Comparison of ENCODE assay signal across 20 cellular contexts in genomic region chr1:156026588-156026987, GRCh38. TPM values are rescaled to one million over a fixed set of nuclear protein-coding genes. Genes with fewer than 3 reads are reported as not detected.
"Had no signal": no experiment of that assay in that cellular context is flagged by ENCODE, and none has a peak within 500 bp of the region (broad histone marks: within the 10 kb centered on the region; RNA-seq: fewer than 3 reads in every experiment).

No MANE protein-coding gene starts in this region.

- H3K4me2 ChIP-seq: SK-N-SH had no signal

- DNase-seq: activated gamma-delta T cell, NCI-H1048, NCI-H1105 treated with DMSO at 0.1 percent for 48 hours, NCI-H2081 treated with DMSO at 0.1 percent for 48 hours, NCI-H226, NCI-H446 treated with DMSO at 0.1 percent for 48 hours, PC-3 had no signal

- H3K27ac ChIP-seq: ascending aorta, cardiac muscle cell, coronary artery, Peyer's patch, SJSA1 had no signal

- H3K9me3 Mint-ChIP-seq: activated CD4-positive, alpha-beta memory T cell treated with anti-CD3 and anti-CD28 coated beads for 36 hours; activated CD4-positive, alpha-beta T cell treated with anti-CD3 and anti-CD28 coated beads, Interleukin-2, amount 10 ng/mL, durations not matched to agents 7 days and 5 days; activated T-helper 2 cell treated with anti-CD3 and anti-CD28 coated beads, Interferon-gamma antibody, Interleukin-2, Interleukin-4, amounts not matched to agents 10 μg/mL and 5 μg/mL and 100 μg/mL, durations not matched to agents 14 hours and 24 hours and 36 hours; central memory CD8-positive, alpha-beta T cell; T-helper 1 cell treated with Interleukin-12 subunit alpha and Interleukin-12 subunit beta and Interleukin-4 antibody, amounts not matched to agents 30 μg/mL and 1 μg/mL, for 36 hours; T-helper 2 cell treated with Interferon-gamma antibody and Interleukin-4, amounts not matched to agents 5 μg/mL and 100 μg/mL, for 36 hours had no signal

- H3K27me3 ChIP-seq: ascending aorta, cardiac muscle cell, Peyer's patch, SJSA1 had no signal

- H3K4me3 Mint-ChIP-seq: activated CD4-positive, alpha-beta memory T cell treated with anti-CD3 and anti-CD28 coated beads for 36 hours; activated CD4-positive, alpha-beta T cell treated with anti-CD3 and anti-CD28 coated beads, Interleukin-2, amount 10 ng/mL, durations not matched to agents 7 days and 5 days; activated naive CD8-positive, alpha-beta T cell; central memory CD8-positive, alpha-beta T cell; T-helper 1 cell treated with Interleukin-12 subunit alpha and Interleukin-12 subunit beta and Interleukin-4 antibody, amounts not matched to agents 30 μg/mL and 1 μg/mL, for 36 hours; T-helper 2 cell treated with Interferon-gamma antibody and Interleukin-4, amounts not matched to agents 5 μg/mL and 100 μg/mL, for 36 hours had no signal

- H3K27ac Mint-ChIP-seq: activated CD4-positive, alpha-beta memory T cell treated with anti-CD3 and anti-CD28 coated beads for 36 hours; activated CD4-positive, alpha-beta T cell treated with anti-CD3 and anti-CD28 coated beads, Interleukin-2, amount 10 ng/mL, durations not matched to agents 7 days and 5 days; activated naive CD8-positive, alpha-beta T cell; activated T-helper 2 cell treated with anti-CD3 and anti-CD28 coated beads, Interferon-gamma antibody, Interleukin-2, Interleukin-4, amounts not matched to agents 10 μg/mL and 5 μg/mL and 100 μg/mL, durations not matched to agents 14 hours and 24 hours and 36 hours; T-helper 1 cell treated with Interleukin-12 subunit alpha and Interleukin-12 subunit beta and Interleukin-4 antibody, amounts not matched to agents 30 μg/mL and 1 μg/mL, for 36 hours; T-helper 2 cell treated with Interferon-gamma antibody and Interleukin-4, amounts not matched to agents 5 μg/mL and 100 μg/mL, for 36 hours had no signal

- H3K36me3 Mint-ChIP-seq: activated CD4-positive, alpha-beta memory T cell treated with anti-CD3 and anti-CD28 coated beads for 36 hours; activated naive CD8-positive, alpha-beta T cell had no signal

- H3K9me3 ChIP-seq: ascending aorta, Peyer's patch, SJSA1, SK-N-SH had no signal

- H3K27me3 Mint-ChIP-seq: activated CD4-positive, alpha-beta memory T cell treated with anti-CD3 and anti-CD28 coated beads for 36 hours; activated CD4-positive, alpha-beta T cell treated with anti-CD3 and anti-CD28 coated beads, Interleukin-2, amount 10 ng/mL, durations not matched to agents 7 days and 5 days; activated naive CD8-positive, alpha-beta T cell; central memory CD8-positive, alpha-beta T cell had no signal

- H3K4me3 ChIP-seq: ascending aorta, cardiac muscle cell, coronary artery, Peyer's patch, SJSA1 had no signal

- H3K36me3 ChIP-seq: ascending aorta, cardiac muscle cell, Peyer's patch, SJSA1 had no signal

- H3K4me1 ChIP-seq: ascending aorta had no signal

- H3K9me2 ChIP-seq: SK-N-SH had no signal

- H3K9ac ChIP-seq: SK-N-SH had no signal

RNA-seq across cellular contexts. Expression of gene RAB25, which starts 34.4 kb away (rescaled TPM):
- total RNA-seq: ascending aorta, SJSA1 had no signal
- polyA plus RNA-seq: SK-N-SH had no signal
